Comparison of ENCODE assay signal across 11 cellular contexts in genomic region chr9:126724226-126724625, GRCh38.
DNase-seq lines count a peak whose midpoint lies in the region; ATAC-seq and TF ChIP-seq lines count a peak whose summit lies in the region.
"Had no signal": no experiment of that assay in that cellular context is flagged by ENCODE, and none has a peak within 500 bp of the region (broad histone marks: within the 10 kb centered on the region; RNA-seq: fewer than 3 reads in every experiment).

No MANE protein-coding gene starts in this region.

- H3K4me3 Mint-ChIP-seq in CD4-positive, alpha-beta T cell, result peak overlapping the region; percentile 97
- H3K4me3 Mint-ChIP-seq in activated naive CD8-positive, alpha-beta T cell treated with anti-CD3 and anti-CD28 coated beads, Interleukin-2, amount 50 U/mL, for 24 hours, result peak overlapping the region; percentile 81

- intact Hi-C loops in CD4-positive, alpha-beta T cell (cut with DNase I, micrococcal nuclease), result loop anchor here in 1 of 2 experiments (2.0 to 10.0 kb wide), 3 partner anchors 79 to 191 kb away; partner anchors contain the start of genes RALGPS1 and ZBTB34
- intact Hi-C loops in posterior cingulate gyrus (cut with DNase I) (no loop called here), sciatic nerve (cut with DNase I) (no loop called here)

- H3K4me1 Mint-ChIP-seq in CD4-positive, alpha-beta T cell (ENCODE audit: low read depth), result peaks cover 42% of the 10 kb centered on the region
- peaks cover 37% of the 10 kb centered on the region for H3K4me1 Mint-ChIP-seq in activated naive CD8-positive, alpha-beta T cell treated with anti-CD3 and anti-CD28 coated beads, Interleukin-2, amount 50 U/mL, for 24 hours

- no peak for ATAC-seq in CD4-positive, alpha-beta T cell (ENCODE audit: poor library complexity)
- no peak for ATAC-seq in activated naive CD8-positive, alpha-beta T cell treated with anti-CD3 and anti-CD28 coated beads, Interleukin-2, amount 50 U/mL, for 24 hours
- no peak for ATAC-seq in sciatic nerve

- no peaks in the 10 kb centered on the region for H3K27me3 Mint-ChIP-seq in CD4-positive, alpha-beta T cell
- no peaks in the 10 kb centered on the region for H3K27me3 Mint-ChIP-seq in activated naive CD8-positive, alpha-beta T cell treated with anti-CD3 and anti-CD28 coated beads, Interleukin-2, amount 50 U/mL, for 24 hours

- no peak overlapping the region for H3K4me3 ChIP-seq in HEK293 (ENCODE audit: low read depth, low read length)

- peak overlapping the region; percentile 73 for H3K27ac Mint-ChIP-seq in CD4-positive, alpha-beta T cell
- H3K27ac Mint-ChIP-seq in activated naive CD8-positive, alpha-beta T cell treated with anti-CD3 and anti-CD28 coated beads, Interleukin-2, amount 50 U/mL, for 24 hours, result peak overlapping the region; percentile 85

- H3K36me3 ChIP-seq in HEK293 (ENCODE audit: control insufficient read depth in 2 of 2, insufficient read depth in 1 of 2, low read length in 2 of 2), result no peaks in the 10 kb centered on the region
- H3K36me3 ChIP-seq: tibial artery had no signal

- H3K4me1 ChIP-seq in HEK293 (ENCODE audit: control insufficient read depth, insufficient read depth, low read length), result peaks cover 9% of the 10 kb centered on the region

- H3K36me3 Mint-ChIP-seq in CD4-positive, alpha-beta T cell (ENCODE audit: low read depth), result peaks cover 4% of the 10 kb centered on the region
- H3K36me3 Mint-ChIP-seq in activated naive CD8-positive, alpha-beta T cell treated with anti-CD3 and anti-CD28 coated beads, Interleukin-2, amount 50 U/mL, for 24 hours (ENCODE audit: low read depth), result no peaks in the 10 kb centered on the region

- H3K27ac ChIP-seq in CD4-positive, alpha-beta T cell (ENCODE audit: low read depth, low read length), result no peak overlapping the region
- H3K27ac ChIP-seq in HEK293 (ENCODE audit: extremely low read depth, low read depth, low read length), result no peak overlapping the region
- H3K27ac ChIP-seq: RWPE1, tibial artery had no signal

- no peak for DNase-seq in CD4-positive, alpha-beta T cell
- DNase-seq in activated naive CD8-positive, alpha-beta T cell treated with anti-CD3 and anti-CD28 coated beads, Interleukin-2, amount 50 U/mL, for 24 hours, result no peak
- DNase-seq in mesenteric fat pad (ENCODE audit: low spot score) (peak; percentile 64), posterior cingulate gyrus (no peak), sciatic nerve (ENCODE audit: low spot score) (no peak), NCI-H1417 (lab: John Stamatoyannopoulos, UW) (no peak)
- no peak for DNase-seq in stimulated activated CD4-positive, alpha-beta T cell treated with anti-CD3 and anti-CD28 coated beads, Interleukin-4, amount 100 ng/mL, for 24 hours
- DNase-seq: KG1, tibial artery had no signal

- no peaks in the 10 kb centered on the region for H3K27me3 ChIP-seq in CD4-positive, alpha-beta T cell (ENCODE audit: control insufficient read depth, insufficient read depth, low read length)

- TF ChIP-seq CTCF in CD4-positive, alpha-beta T cell (IDR thresholded peaks at IDR 0.05), result no peak
- TF ChIP-seq CTCF in HEK293 (tag by site-specific recombination; IDR thresholded peaks at IDR 0.05), result no peak

- POLR2A ChIA-PET in CD4-positive, alpha-beta T cell (lab: Charles Lee), result interaction anchor here (1.0 to 2.0 kb wide), 6 partner anchors 9 to 520 kb away, joined by 3 to 32 read pairs (median 6); no protein-coding TSS in a partner anchor
- POLR2A ChIA-PET in HEK293 (lab: Yijun Ruan, JAX), result no interaction called here

- no peaks in the 10 kb centered on the region for H3K9me3 Mint-ChIP-seq in CD4-positive, alpha-beta T cell
- H3K9me3 Mint-ChIP-seq in activated naive CD8-positive, alpha-beta T cell treated with anti-CD3 and anti-CD28 coated beads, Interleukin-2, amount 50 U/mL, for 24 hours, result no peaks in the 10 kb centered on the region

- H3K9me3 ChIP-seq in CD4-positive, alpha-beta T cell (ENCODE audit: control insufficient read depth, low read length), result no peaks in the 10 kb centered on the region
- no peaks in the 10 kb centered on the region for H3K9me3 ChIP-seq in HEK293 (ENCODE audit: control insufficient read depth, insufficient read depth, low read depth, low read length)
- H3K9me3 ChIP-seq: tibial artery had no signal

- CTCF ChIA-PET in CD4-positive, alpha-beta T cell (lab: Charles Lee), result interaction anchor here (1.3 to 4.5 kb wide), 2 partner anchors 18 to 77 kb away, joined by 4 to 37 read pairs; no protein-coding TSS in a partner anchor
- CTCF ChIA-PET in HEK293 (lab: Yijun Ruan, JAX), result interaction anchor here (3.7 kb wide), 1 partner anchor 18 kb away, joined by 22 read pairs; no protein-coding TSS in a partner anchor

TF ChIP-seq in HEK293, 187 proteins besides CTCF, POLR2A, EP300 and RAD21:
- TF ChIP-seq ZNF791 (tag by site-specific recombination; IDR thresholded peaks at IDR 0.05) (no peak), ZBTB49 (tag by site-specific recombination; IDR thresholded peaks at IDR 0.05; ENCODE audit: low read depth) (peak; percentile 79; the same call in 1 of the 2 replicates), ZNF211 (tag by site-specific recombination; IDR thresholded peaks at IDR 0.05; ENCODE audit: low read depth) (no peak), PRDM10 (tag by site-specific recombination; IDR thresholded peaks at IDR 0.05) (peak; percentile 53)
TF ChIP-seq in HEK293: peak in this region for 2.
